In genomic region chr15:83650831-83651230, GRCh38 we compare ENCODE assay signal across 20 cellular contexts. TPM values are rescaled to one million over a fixed set of nuclear protein-coding genes. Genes with fewer than 3 reads are reported as not detected.
"Had no signal": no experiment of that assay in that cellular context is flagged by ENCODE, and none has a peak within 500 bp of the region (broad histone marks: within the 10 kb centered on the region; RNA-seq: fewer than 3 reads in every experiment).

No MANE protein-coding gene starts in this region.

- H3K4me2 ChIP-seq: hepatocyte had no signal

- H3K9me3 ChIP-seq: esophagus muscularis mucosa, gastroesophageal sphincter, heart left ventricle, left lung, lower lobe of right lung had no signal

- H3K79me2 ChIP-seq: hepatocyte had no signal

- H2AFZ ChIP-seq: hepatocyte had no signal

- H3K4me3 ChIP-seq: coronary artery, esophagus muscularis mucosa, gastroesophageal sphincter, heart left ventricle, hepatocyte, left lung, lower lobe of right lung had no signal

- H3K27ac ChIP-seq: coronary artery, epithelial cell of prostate, esophagus muscularis mucosa, foreskin keratinocyte, gastroesophageal sphincter, heart left ventricle, hepatocyte, left lung, lower lobe of right lung had no signal

- H3K36me3 ChIP-seq: esophagus muscularis mucosa, gastroesophageal sphincter, left lung, lower lobe of right lung had no signal

- H3K4me1 ChIP-seq: foreskin keratinocyte, left lung, lower lobe of right lung had no signal

- DNase-seq: effector CD8-positive, alpha-beta T cell; effector memory CD8-positive, alpha-beta T cell; endodermal cell; foreskin keratinocyte; heart left ventricle; hypothalamus; left cardiac atrium; left lung; left ventricle myocardium superior; lower lobe of right lung; mesenchymal stem cell; midbrain; naive thymus-derived CD4-positive, alpha-beta T cell; natural killer cell had no signal

- ATAC-seq: effector memory CD8-positive, alpha-beta T cell; foreskin keratinocyte; gastroesophageal sphincter; heart left ventricle; left cardiac atrium; left lung; left ventricle myocardium superior; lower lobe of right lung; naive thymus-derived CD4-positive, alpha-beta T cell; natural killer cell had no signal

RNA-seq across cellular contexts. Expression of gene ADAMTSL3, which starts 3.1 kb away (rescaled TPM):
- total RNA-seq: foreskin keratinocyte; mononuclear cell; naive thymus-derived CD4-positive, alpha-beta T cell had no signal
